Comparison of ENCODE assay signal across 14 cellular contexts in genomic region chr17:11803635-11804034, GRCh38.
DNase-seq lines count a peak whose midpoint lies in the region; TF ChIP-seq lines count a peak whose summit lies in the region.
"Had no signal": no experiment of that assay in that cellular context is flagged by ENCODE, and none has a peak within 500 bp of the region (broad histone marks: within the 10 kb centered on the region; RNA-seq: fewer than 3 reads in every experiment).

No MANE protein-coding gene starts in this region.

- H3K36me3 ChIP-seq in H7 (replicated peaks; ENCODE audit: control insufficient read depth, insufficient read depth, low read length) (no peaks in the 10 kb centered on the region), WERI-Rb-1 (no peaks in the 10 kb centered on the region)

- no peaks in the 10 kb centered on the region for H3K27me3 ChIP-seq in H7 (ENCODE audit: control insufficient read depth, insufficient read depth, low read length)
- H3K27me3 ChIP-seq in WERI-Rb-1 (ENCODE audit: insufficient read depth, low read depth, severe bottlenecking): peaks cover 13% of the 10 kb centered on the region

- peak; percentile 46 for DNase-seq in H7
- peak; percentile 7 for DNase-seq in WERI-Rb-1
- peak; percentile 32 for DNase-seq in iPS-NIHi11 (ENCODE audit: low spot score)
- DNase-seq in retina: peak; percentile 72
- DNase-seq in erythroblast (lab: John Stamatoyannopoulos, UW): no peak
- DNase-seq in middle frontal gyrus (ENCODE audit: extremely low spot score, low spot score): no peak
- no peak for DNase-seq in foreskin fibroblast
- DNase-seq: C1 segment of cervical spinal cord; Calu3; CD4-positive, alpha-beta T cell; DMS79 had no signal

- TF ChIP-seq CTCF in WERI-Rb-1 (IDR thresholded peaks at IDR 0.05; ENCODE audit: low read depth, low read length) (no peak), foreskin fibroblast (IDR thresholded peaks at IDR 0.05; ENCODE audit: low read depth, low read length) (no peak)

- no peak for TF ChIP-seq POLR2A in erythroblast (IDR thresholded peaks at IDR 0.05; ENCODE audit: low read length)

- H3K27ac ChIP-seq in WERI-Rb-1: no peak overlapping the region
- H3K27ac ChIP-seq: HL-60 had no signal

- no peaks in the 10 kb centered on the region for H3K9me3 ChIP-seq in WERI-Rb-1 (ENCODE audit: severe bottlenecking)

- H3K4me3 ChIP-seq in H7 (ENCODE audit: insufficient read depth, low read depth, low read length): no peak overlapping the region
- no peak overlapping the region for H3K4me3 ChIP-seq in WERI-Rb-1 (ENCODE audit: low read depth, low read length)
- no peak overlapping the region for H3K4me3 ChIP-seq in foreskin fibroblast (ENCODE audit: low read depth in 1 of 2, low read length in 2 of 2)
- H3K4me3 ChIP-seq: GM12878, GM23338 had no signal

Comparison
In these comparisons a context has a peak if more than half of its experiments do, and no peak if none do; other contexts are left out.
1. DNase-seq: peak in H7 (single experiment), WERI-Rb-1 (single experiment), iPS-NIHi11 (single experiment) and retina (single experiment); none in erythroblast (0 of 2), middle frontal gyrus (single experiment) and foreskin fibroblast (0 of 2).